In the genomic region with DNA sequence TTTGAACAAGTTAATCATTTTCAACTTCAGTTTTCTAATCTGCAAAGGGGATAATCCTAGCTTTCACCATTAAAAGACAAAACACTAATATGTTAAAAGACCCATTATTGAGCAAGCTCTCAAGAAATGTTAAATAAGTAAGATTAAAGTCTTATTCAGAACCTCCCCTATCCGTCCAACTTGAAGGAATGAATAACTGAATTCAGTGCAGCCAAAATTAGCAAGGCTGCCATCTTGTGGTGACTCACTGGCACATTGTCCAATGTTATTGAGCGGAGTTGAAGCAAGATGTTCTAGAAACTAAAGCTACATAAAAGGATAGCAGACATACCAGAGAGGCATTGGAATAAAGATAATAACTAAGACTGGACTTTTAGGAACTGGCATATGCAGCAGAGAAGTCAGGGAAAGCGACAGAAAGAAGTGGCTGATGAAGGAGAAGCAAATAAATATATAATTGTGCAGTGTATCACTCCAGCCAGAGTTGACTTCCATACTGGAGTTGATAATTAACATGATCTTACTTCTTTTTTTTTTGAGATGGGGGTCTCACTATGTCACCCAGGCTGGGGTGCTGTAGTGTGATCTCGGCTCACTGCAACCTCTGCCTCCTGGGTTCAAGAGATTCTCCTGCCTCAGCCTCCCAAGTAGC, we compare ENCODE assay signal across 8 cellular contexts. TPM values are rescaled to one million over a fixed set of nuclear protein-coding genes. Genes with fewer than 3 reads are reported as not detected.
DNase-seq lines count a peak whose midpoint lies in the region; ATAC-seq and TF ChIP-seq lines count a peak whose summit lies in the region.

No MANE protein-coding gene starts in this region.

- H3K27me3 Mint-ChIP-seq in activated naive CD4-positive, alpha-beta T cell treated with anti-CD3 and anti-CD28 coated beads for 36 hours (ENCODE audit: low read depth) = no peaks in the 10 kb centered on the region

- H3K4me3 Mint-ChIP-seq in activated naive CD4-positive, alpha-beta T cell treated with anti-CD3 and anti-CD28 coated beads for 36 hours = no peak overlapping the region

- no peak overlapping the region for H3K27ac Mint-ChIP-seq in activated naive CD4-positive, alpha-beta T cell treated with anti-CD3 and anti-CD28 coated beads for 36 hours

- no peaks in the 10 kb centered on the region for H3K9me2 ChIP-seq in PC-3 (replicated peaks; ENCODE audit: low read length)

- H3K27me3 ChIP-seq in PC-3 (ENCODE audit: low read length) = no peaks in the 10 kb centered on the region

- no peak overlapping the region for H3K4me2 ChIP-seq in PC-3 (ENCODE audit: low read length)

- peak overlapping the region; percentile 66; the same call in 1 of the 2 replicates for H2AFZ ChIP-seq in PC-3 (ENCODE audit: low read length)

- no peaks in the 10 kb centered on the region for H3K36me3 ChIP-seq in PC-3 (ENCODE audit: low read depth, low read length)

- H3K4me1 ChIP-seq in PC-3 (ENCODE audit: insufficient read depth, low read length) = peaks cover 21% of the 10 kb centered on the region

- no peaks in the 10 kb centered on the region for H3K79me2 ChIP-seq in PC-3 (ENCODE audit: low read length)

- H3K27ac ChIP-seq in PC-3 (ENCODE audit: low read length) = no peak overlapping the region

- no peaks in the 10 kb centered on the region for H3K9me3 Mint-ChIP-seq in activated naive CD4-positive, alpha-beta T cell treated with anti-CD3 and anti-CD28 coated beads for 36 hours

- H3K9ac ChIP-seq in PC-3 (ENCODE audit: low read length) = no peak overlapping the region

- POLR2A ChIA-PET in PC-3 (lab: Charles Lee; ENCODE audit: unreplicated experiment) = interaction anchor here (0.7 kb wide), 1 partner anchor 112 kb away, joined by 10 read pairs; no protein-coding TSS in a partner anchor

- H3K36me3 Mint-ChIP-seq in activated naive CD4-positive, alpha-beta T cell treated with anti-CD3 and anti-CD28 coated beads for 36 hours (ENCODE audit: low read depth) = no peaks in the 10 kb centered on the region

- H3K4me3 ChIP-seq in PC-3 (ENCODE audit: low read length) = no peak overlapping the region

- ATAC-seq in PC-3 = peak; percentile 79
- ATAC-seq in GM19452 (IDR thresholded peaks at IDR 0.05; ENCODE audit: unreplicated experiment) = no peak
- ATAC-seq in HG02798 (IDR thresholded peaks at IDR 0.05; ENCODE audit: poor library complexity, unreplicated experiment) = no peak

- no peaks in the 10 kb centered on the region for H4K20me1 ChIP-seq in PC-3 (ENCODE audit: low read length)

- no peaks in the 10 kb centered on the region for H3F3A ChIP-seq in PC-3 (ENCODE audit: low read length, unreplicated experiment)

- peak; percentile 89 for TF ChIP-seq CTCF in PC-3 (conservative IDR thresholded peaks at IDR 0.05; ENCODE audit: low read depth, low read length)

- H3K4me1 Mint-ChIP-seq in activated naive CD4-positive, alpha-beta T cell treated with anti-CD3 and anti-CD28 coated beads for 36 hours (ENCODE audit: low read depth) = peaks cover 36% of the 10 kb centered on the region

- intact Hi-C loops in PC-3 (cut with micrococcal nuclease) = loop anchor here (1.0 to 5.0 kb wide), 4 partner anchors 18 to 216 kb away; no protein-coding TSS in a partner anchor
- intact Hi-C loops in activated naive CD4-positive, alpha-beta T cell treated with anti-CD3 and anti-CD28 coated beads for 36 hours (cut with micrococcal nuclease) = loop anchor here (1.0 to 5.0 kb wide), 4 partner anchors 59 to 216 kb away; a partner anchor contains a TSS

- CTCF ChIA-PET in PC-3 (lab: Charles Lee) = interaction anchor here (0.6 to 1.2 kb wide), 4 partner anchors 17 to 113 kb away, joined by 3 to 19 read pairs (median 4); no protein-coding TSS in a partner anchor
- CTCF ChIA-PET in activated naive CD4-positive, alpha-beta T cell treated with anti-CD3 and anti-CD28 coated beads for 36 hours (lab: Charles Lee) = interaction anchor here (0.6 to 4.9 kb wide), 21 partner anchors 9 to 375 kb away, joined by 3 to 42 read pairs (median 3); a partner anchor contains a TSS

- no peaks in the 10 kb centered on the region for H3K9me3 ChIP-seq in PC-3 (ENCODE audit: low read length)

- BruUV-seq in PC-3 (replicated peaks; lab: Mats Ljungman, UMichigan) = no TSS peak

- DNase-seq in DMS153 treated with DMSO at 0.1 percent for 48 hours (lab: John Stamatoyannopoulos, UW; ENCODE audit: unreplicated experiment) (peak; percentile 89), HuH-7 (ENCODE audit: low spot score) (peak; percentile 50), PC-3 (peak; percentile 71), globus pallidus (ENCODE audit: low spot score) (peak; percentile 42), renal cortical epithelial cell (ENCODE audit: low read depth) (peak; percentile 71)
- peak; percentile 76 for DNase-seq in activated naive CD4-positive, alpha-beta T cell treated with anti-CD3 and anti-CD28 coated beads for 36 hours

RNA-seq across cellular contexts. Expression of a gene that starts 8.2 kb away (rescaled TPM):
- 214 and 243 TPM in 2 replicates for total RNA-seq in PC-3 (2014; rRNA removed)
- 100 to 1,000 TPM; 522 to 525 TPM for total RNA-seq in activated naive CD4-positive, alpha-beta T cell treated with anti-CD3 and anti-CD28 coated beads for 36 hours
- total RNA-seq in renal cortical epithelial cell = 503 and 992 TPM in 2 replicates
